8 cellular contexts compared by ENCODE assay signal in genomic region chr9:92294297-92294676, GRCh38. TPM values are rescaled to one million over a fixed set of nuclear protein-coding genes. Genes with fewer than 3 reads are reported as not detected.
A peak's percentile ranks its signal among the peaks of the same experiment; 100 is the strongest.
DNase-seq lines count a peak whose midpoint lies in the region; ATAC-seq lines count a peak whose summit lies in the region.

No MANE protein-coding gene starts in this region.

- no peaks in the 10 kb centered on the region for H3K27me3 ChIP-seq in iPS-15b (ENCODE audit: control insufficient read depth, insufficient read depth, low read length)

- peak; percentile 22 for DNase-seq in Daoy (ENCODE audit: low read depth)
- peak; percentile 19 for DNase-seq in M059J (ENCODE audit: low read depth)
- peak; percentile 14 for DNase-seq in activated naive CD8-positive, alpha-beta T cell treated with anti-CD3 and anti-CD28 coated beads for 36 hours
- DNase-seq in effector CD8-positive, alpha-beta T cell (lab: John Stamatoyannopoulos, UW): no peak
- no peak for DNase-seq in activated CD4-positive, CD25-positive, alpha-beta regulatory T cell (lab: John Stamatoyannopoulos, UW)

- no peaks in the 10 kb centered on the region for H3K27me3 Mint-ChIP-seq in activated naive CD8-positive, alpha-beta T cell treated with anti-CD3 and anti-CD28 coated beads for 36 hours

- H3K9me3 Mint-ChIP-seq in activated naive CD8-positive, alpha-beta T cell treated with anti-CD3 and anti-CD28 coated beads for 36 hours: no peaks in the 10 kb centered on the region

- no peaks in the 10 kb centered on the region for H3K36me3 ChIP-seq in iPS-15b (ENCODE audit: control insufficient read depth, insufficient read depth, low read length)

- H3K4me3 ChIP-seq in iPS-15b (ENCODE audit: low read depth, low read length) (peak overlapping the region; percentile 77), skin epidermis (peak overlapping the region; percentile 58 to 84 (median 71))

- H3K4me1 ChIP-seq in iPS-15b (ENCODE audit: control insufficient read depth, insufficient read depth, low read length): no peaks in the 10 kb centered on the region

- peak overlapping the region in 20 of 21 experiments; percentile 43 to 87 (median 78) for H3K27ac ChIP-seq in skin epidermis

- H3K9ac ChIP-seq in iPS-15b (ENCODE audit: low read depth, low read length): peak overlapping the region; percentile 67

- H3K4me1 Mint-ChIP-seq in activated naive CD8-positive, alpha-beta T cell treated with anti-CD3 and anti-CD28 coated beads for 36 hours: peaks cover 56% of the 10 kb centered on the region

- no peak for ATAC-seq in HG03159 (IDR thresholded peaks at IDR 0.05; ENCODE audit: unreplicated experiment)

- peak overlapping the region; percentile 99 for H3K27ac Mint-ChIP-seq in activated naive CD8-positive, alpha-beta T cell treated with anti-CD3 and anti-CD28 coated beads for 36 hours

- H3K9me3 ChIP-seq in iPS-15b (ENCODE audit: control insufficient read depth, insufficient read depth, low read length): no peaks in the 10 kb centered on the region

- H3K4me3 Mint-ChIP-seq in activated naive CD8-positive, alpha-beta T cell treated with anti-CD3 and anti-CD28 coated beads for 36 hours: peak overlapping the region; percentile 97

- H3K36me3 Mint-ChIP-seq in activated naive CD8-positive, alpha-beta T cell treated with anti-CD3 and anti-CD28 coated beads for 36 hours: peaks cover 58% of the 10 kb centered on the region

RNA-seq across cellular contexts. Expression of gene IARS1, which starts 0.8 kb away (rescaled TPM):
- 275 and 302 TPM in 2 replicates for total RNA-seq in Daoy (2014; rRNA removed; shearing (Covaris generic))
- 104 and 151 TPM in 2 replicates for total RNA-seq in M059J (2014; rRNA removed; shearing (Covaris generic))
- total RNA-seq in activated naive CD8-positive, alpha-beta T cell treated with anti-CD3 and anti-CD28 coated beads for 36 hours: 100 to 1,000 TPM; 280 TPM

RNA-seq across cellular contexts. Expression of gene NOL8, which starts 30.9 kb away (rescaled TPM):
- total RNA-seq in Daoy (2014; rRNA removed; shearing (Covaris generic)): 31.9 and 44.3 TPM in 2 replicates
- total RNA-seq in M059J (2014; rRNA removed; shearing (Covaris generic)): 18.5 and 26.1 TPM in 2 replicates
- 10 to 100 TPM; 65.0 to 73.3 TPM for total RNA-seq in activated naive CD8-positive, alpha-beta T cell treated with anti-CD3 and anti-CD28 coated beads for 36 hours

RNA-seq across cellular contexts. Expression of gene CENPP, which starts 31.5 kb away (rescaled TPM):
- 7.6 and 12.7 TPM in 2 replicates for total RNA-seq in Daoy (2014; rRNA removed; shearing (Covaris generic))
- total RNA-seq in M059J (2014; rRNA removed; shearing (Covaris generic)): 3.8 and 23.1 TPM in 2 replicates
- total RNA-seq in activated naive CD8-positive, alpha-beta T cell treated with anti-CD3 and anti-CD28 coated beads for 36 hours: 10 to 100 TPM; 26.5 to 27.0 TPM

Comparison
In these comparisons a context has a peak if more than half of its experiments do, and no peak if none do; other contexts are left out.
1. DNase-seq: peak in Daoy (single experiment), M059J (single experiment) and activated naive CD8-positive, alpha-beta T cell treated with anti-CD3 and anti-CD28 coated beads for 36 hours (single experiment); none in effector CD8-positive, alpha-beta T cell (single experiment) and activated CD4-positive, CD25-positive, alpha-beta regulatory T cell (0 of 4).